8 cellular contexts compared by ENCODE assay signal in genomic region chr1:45750298-45751038, GRCh38. TPM values are rescaled to one million over a fixed set of nuclear protein-coding genes. Genes with fewer than 3 reads are reported as not detected.
DNase-seq lines count a peak whose midpoint lies in the region; ATAC-seq and TF ChIP-seq lines count a peak whose summit lies in the region.

TSS of gene IPP (minus strand) at chr1:45750653. CDS start at chr1:45746411, 4,242 bp downstream.

- H3K4me1 ChIP-seq in effector memory CD4-positive, alpha-beta T cell (ENCODE audit: control insufficient read depth, insufficient read depth, low read length, poor library complexity, severe bottlenecking): peaks cover 16% of the 10 kb centered on the region

- peaks cover 1% of the 10 kb centered on the region for H3K36me3 Mint-ChIP-seq in memory B cell

- peak within 1 kb of the TSS; percentile 100 for H3K27ac Mint-ChIP-seq in memory B cell

- peak; percentile 45 for TF ChIP-seq CTCF in GM20000 (IDR thresholded peaks at IDR 0.05; ENCODE audit: extremely low read depth, missing control alignments)

- H3K4me1 Mint-ChIP-seq in memory B cell: peaks cover 8% of the 10 kb centered on the region

- peak; percentile 90 for ATAC-seq in memory B cell (ENCODE audit: low read depth)

- CTCF ChIA-PET in activated CD8-positive, alpha-beta memory T cell treated with anti-CD3 and anti-CD28 coated beads for 36 hours (lab: Charles Lee): no interaction called here

- POLR2A ChIA-PET in activated CD8-positive, alpha-beta memory T cell treated with anti-CD3 and anti-CD28 coated beads for 36 hours (lab: Charles Lee): interaction anchor here (0.6 kb wide), 1 partner anchor 740 kb away, joined by 9 read pairs; no protein-coding TSS in a partner anchor

- peaks cover 4% of the 10 kb centered on the region for H3K36me3 ChIP-seq in effector memory CD4-positive, alpha-beta T cell (ENCODE audit: control insufficient read depth, insufficient read depth, low read length)

- peak within 1 kb of the TSS; percentile 89 for H3K27ac ChIP-seq in effector memory CD4-positive, alpha-beta T cell (ENCODE audit: insufficient read depth, low read length, poor library complexity, severe bottlenecking)

- DNase-seq in COR-L47 (lab: John Stamatoyannopoulos, UW) (peak; percentile 92), GM20000 (ENCODE audit: low spot score) (peak; percentile 99), HT1080 (ENCODE audit: low read depth) (peak; percentile 96), NOMO-1 (lab: John Stamatoyannopoulos, UW; ENCODE audit: unreplicated experiment in 2 of 2) (peak; percentile 97), memory B cell (ENCODE audit: low spot score in 2 of 2) (peak; percentile 91)
- peak; percentile 86 to 89 (median 88) for DNase-seq in effector memory CD4-positive, alpha-beta T cell
- DNase-seq in stimulated activated CD8-positive, alpha-beta memory T cell treated with anti-CD3 and anti-CD28 coated beads, Interleukin-12 subunit alpha, Interleukin-12 subunit beta, amount 100 ng/mL, for 24 hours (ENCODE audit: extremely low read depth): peak; percentile 92

- no peaks in the 10 kb centered on the region for H3K27me3 ChIP-seq in effector memory CD4-positive, alpha-beta T cell (replicated peaks; ENCODE audit: control insufficient read depth, insufficient read depth, low read length, poor library complexity, severe bottlenecking)

- H3K4me3 ChIP-seq in effector memory CD4-positive, alpha-beta T cell (ENCODE audit: insufficient read depth, low read depth, low read length, poor library complexity, severe bottlenecking): peak within 1 kb of the TSS; percentile 65

- H3K9me3 Mint-ChIP-seq in memory B cell: peaks cover 1% of the 10 kb centered on the region

- H3K27me3 Mint-ChIP-seq in memory B cell: no peaks in the 10 kb centered on the region

- H3K9me3 ChIP-seq in effector memory CD4-positive, alpha-beta T cell (ENCODE audit: control insufficient read depth, low read length): no peaks in the 10 kb centered on the region

- peak within 1 kb of the TSS; percentile 100 for H3K4me3 Mint-ChIP-seq in memory B cell

RNA-seq across cellular contexts. Expression of gene IPP, which starts in this region (rescaled TPM):
- 4.8 and 6.3 TPM in 2 replicates for total RNA-seq in HT1080 (2014; rRNA removed; shearing (Covaris generic))
- polyA plus RNA-seq in HT1080 (2015; cell fraction: cytosol; rRNA removed): 7.7 and 8.7 TPM in 2 replicates
- 10.1 and 10.6 TPM in 2 replicates for polyA plus RNA-seq in HT1080 (2015; cell fraction: nucleus; rRNA removed)
- 10 to 100 TPM; 16.5 to 16.6 TPM for total RNA-seq in activated CD8-positive, alpha-beta memory T cell treated with anti-CD3 and anti-CD28 coated beads for 36 hours

Comparison
In these comparisons a context has a peak if more than half of its experiments do, and no peak if none do; other contexts are left out.
1. Peak in every context shown above with its lines: DNase-seq, ATAC-seq, H3K4me3 ChIP-seq and H3K27ac ChIP-seq.